ENCODE assay signal across 19 cellular contexts in genomic region chr20:59388402-59388801, GRCh38.
DNase-seq lines count a peak whose midpoint lies in the region; FAIRE-seq and TF ChIP-seq lines count a peak whose summit lies in the region.
"Had no signal": no experiment of that assay in that cellular context is flagged by ENCODE, and none has a peak within 500 bp of the region (broad histone marks: within the 10 kb centered on the region; RNA-seq: fewer than 3 reads in every experiment).

No MANE protein-coding gene starts in this region.

- TF ChIP-seq CTCF in H1 (IDR thresholded peaks at IDR 0.05; ENCODE audit: control extremely low read depth in 1 of 3, insufficient read depth in 1 of 3, low read depth in 1 of 3, low read length in 3 of 3), result no peak
- no peak for TF ChIP-seq CTCF in HFFc6 (IDR thresholded peaks at IDR 0.05)

- H2AK5ac ChIP-seq in H1 (ENCODE audit: low read depth, low read length) (no peak overlapping the region), neuronal stem cell (ENCODE audit: low read depth, low read length) (peak overlapping the region; percentile 6)

- FAIRE-seq in HTR-8/SVneo (lab: Jason Lieb, UNC), result peak; percentile 51
- no peak for FAIRE-seq in H1 (lab: Jason Lieb, UNC)
- FAIRE-seq: A204.1, G401.6, GM12892, GM19239 had no signal

- no peaks in the 10 kb centered on the region; a peak in 1 of 4 replicates for H3K9me3 ChIP-seq in H1 (ENCODE audit: insufficient read depth in 2 of 2, low read depth in 1 of 2, low read length in 1 of 2)
- no peaks in the 10 kb centered on the region for H3K9me3 ChIP-seq in neuronal stem cell (replicated peaks in 1 of 2; ENCODE audit: control insufficient read depth in 2 of 2, insufficient read depth in 1 of 2, low read depth in 1 of 2, low read length in 2 of 2)
- H3K9me3 ChIP-seq: BLaER1 treated with 17β-estradiol and CSF1 and Interleukin-3, amounts not matched to agents 10 nM and 100 nM had no signal

- H3K4me3 Mint-ChIP-seq in HFFc6, result no peak overlapping the region
- H3K4me3 Mint-ChIP-seq: B cell; CD14-positive monocyte; CD4-positive, alpha-beta T cell; H9 had no signal

- peaks cover 8% of the 10 kb centered on the region; the same call in 1 of the 2 replicates for H3K23me2 ChIP-seq in H1 (ENCODE audit: low read depth, low read length)

- H3K56ac ChIP-seq in H1 (replicated peaks; ENCODE audit: insufficient read length, low read depth, low read length), result no peak overlapping the region

- H2BK12ac ChIP-seq in H1 (ENCODE audit: low read depth, low read length), result 0 out of 2 replicates have a peak overlapping the region, but pooled peaks have one; percentile 17
- no peak overlapping the region for H2BK12ac ChIP-seq in neuronal stem cell (ENCODE audit: low read length)

- H4K8ac ChIP-seq in H1 (ENCODE audit: extremely low read depth, insufficient read depth, low read length), result no peak overlapping the region
- H4K8ac ChIP-seq in neuronal stem cell (ENCODE audit: low read depth, low read length), result no peak overlapping the region

- H3K4me1 Mint-ChIP-seq in HFFc6 (ENCODE audit: low read depth), result no peaks in the 10 kb centered on the region
- H3K4me1 Mint-ChIP-seq: B cell, CD14-positive monocyte had no signal

- POLR2A ChIA-PET in H1 (lab: Charles Lee; ENCODE audit: partially characterized antibody), result no interaction called here

- 83% methylated on average over 4 of the region's 4 CpGs; no CpG with 5 or more reads in 1 of the 2 experiments for WGBS in H1 (ENCODE audit: extremely low coverage in 1 of 2, insufficient coverage in 1 of 2, insufficient read length in 1 of 2, insufficient replicate concordance in 2 of 2, low coverage in 1 of 2, low lambda C conversion rate in 2 of 2, missing lambda C conversion rate in 1 of 2), 2 experiments
- WGBS in neuronal stem cell (ENCODE audit: extremely low coverage in 2 of 2, insufficient read length in 2 of 2, insufficient replicate concordance in 1 of 2), 2 donors, result no CpG with 5 or more reads among the region's 4 CpGs

- H3K4me1 ChIP-seq in H1 (replicated peaks in 1 of 4; ENCODE audit: control insufficient read depth in 3 of 4, insufficient read depth in 4 of 4, low read length in 3 of 4) (peaks cover 0 to 7% (median 2%) of the 10 kb centered on the region in 4 experiments; a peak in 5 of 7 replicates), neuronal stem cell (ENCODE audit: control insufficient read depth in 2 of 2, insufficient read depth in 1 of 2, low read depth in 1 of 2, low read length in 2 of 2) (peaks cover 0 to 21% of the 10 kb centered on the region in 2 donors)

- no peak overlapping the region for H2BK120ac ChIP-seq in H1 (replicated peaks; ENCODE audit: low read depth, low read length)
- no peak overlapping the region for H2BK120ac ChIP-seq in neuronal stem cell (ENCODE audit: low read depth, low read length)

- H3K79me1 ChIP-seq in H1 (ENCODE audit: low read depth, low read length), result no peaks in the 10 kb centered on the region
- H3K79me1 ChIP-seq in neuronal stem cell (ENCODE audit: low read depth, low read length), result no peaks in the 10 kb centered on the region

- H3K36me3 Mint-ChIP-seq in HFFc6 (ENCODE audit: low read depth), result no peaks in the 10 kb centered on the region
- H3K36me3 Mint-ChIP-seq: CD14-positive monocyte had no signal

- H3K27me3 ChIP-seq in H1 (replicated peaks in 1 of 4; ENCODE audit: control insufficient read depth in 3 of 4, extremely low read depth in 1 of 4, insufficient read depth in 3 of 4, low read length in 3 of 4) (0 out of 7 replicates have a peak, but pooled peaks cover 0 to 3% (median 0%) of the 10 kb centered on the region in 4 experiments), neuronal stem cell (ENCODE audit: control insufficient read depth in 3 of 3, insufficient read depth in 3 of 3, low read depth in 1 of 3, low read length in 3 of 3) (no peaks in the 10 kb centered on the region)

- H2BK20ac ChIP-seq in H1 (ENCODE audit: low read length), result 0 out of 2 replicates have a peak overlapping the region, but pooled peaks have one; percentile 18

- no peaks in the 10 kb centered on the region for H4K20me1 ChIP-seq in H1 (replicated peaks in 1 of 2; ENCODE audit: control insufficient read depth in 1 of 2, insufficient read depth in 2 of 2, low read length in 2 of 2)

- H3K9me3 Mint-ChIP-seq in HFFc6, result peaks cover 26% of the 10 kb centered on the region
- H3K9me3 Mint-ChIP-seq: CD4-positive, alpha-beta T cell had no signal

- CTCF ChIA-PET in H1 (lab: Charles Lee; ENCODE audit: partially characterized antibody), result interaction anchor here (1.5 to 1.7 kb wide), 2 partner anchors 16 to 181 kb away, joined by 5 to 6 read pairs; no protein-coding TSS in a partner anchor

- no peak overlapping the region for H2AFZ ChIP-seq in H1 (ENCODE audit: low read length)
- no peak overlapping the region for H2AFZ ChIP-seq in neuronal stem cell (ENCODE audit: low read length)
- H2AFZ ChIP-seq: GM23248 had no signal

- H3K14ac ChIP-seq in H1 (ENCODE audit: insufficient read length), result no peak overlapping the region
- H3K14ac ChIP-seq in neuronal stem cell (ENCODE audit: low read length), result peak overlapping the region; percentile 15

- no peak overlapping the region for H2BK15ac ChIP-seq in H1 (ENCODE audit: low read length)
- no peak overlapping the region for H2BK15ac ChIP-seq in neuronal stem cell (ENCODE audit: low read length)

- TF ChIP-seq POLR2A in H1 (IDR thresholded peaks at IDR 0.05; ENCODE audit: control extremely low read depth in 1 of 2, low read depth in 2 of 2, low read length in 2 of 2), result no peak

- H2BK5ac ChIP-seq in H1 (ENCODE audit: low read depth, low read length) (no peak overlapping the region), neuronal stem cell (ENCODE audit: low read length) (no peak overlapping the region)

- H3K18ac ChIP-seq in H1 (ENCODE audit: extremely low read depth, low read length), result no peak overlapping the region
- no peak overlapping the region for H3K18ac ChIP-seq in neuronal stem cell (ENCODE audit: low read length)

- H3K9ac ChIP-seq in H1 (replicated peaks in 1 of 4; ENCODE audit: extremely low read depth in 1 of 4, low read depth in 3 of 4, low read length in 3 of 4), result no peak overlapping the region
- H3K9ac ChIP-seq in neuronal stem cell (ENCODE audit: low read depth, low read length, poor library complexity), result no peak overlapping the region
- H3K9ac ChIP-seq: BLaER1 treated with 17β-estradiol and CSF1 and Interleukin-3, amounts not matched to agents 10 nM and 100 nM; GM23248 had no signal

- H3K4me2 ChIP-seq in H1 (ENCODE audit: insufficient read depth in 1 of 2, low read depth in 2 of 2, low read length in 2 of 2) (no peak overlapping the region), neuronal stem cell (ENCODE audit: insufficient read depth, low read length, poor library complexity, severe bottlenecking) (no peak overlapping the region)

- no peak for TF ChIP-seq RAD21 in H1 (IDR thresholded peaks at IDR 0.05 in 1 of 2, conservative IDR thresholded peaks at IDR 0.05 in 1 of 2; ENCODE audit: low read depth in 2 of 2, low read length in 2 of 2)

- H4K91ac ChIP-seq in H1 (replicated peaks; ENCODE audit: insufficient read length, low read length), result no peak overlapping the region
- H4K91ac ChIP-seq in neuronal stem cell (ENCODE audit: low read depth, low read length, poor library complexity), result no peak overlapping the region

- H3K23ac ChIP-seq in H1 (ENCODE audit: insufficient read length) (no peak overlapping the region), neuronal stem cell (ENCODE audit: low read depth, low read length, poor library complexity) (no peak overlapping the region)

- H4K5ac ChIP-seq in H1 (ENCODE audit: insufficient read length, low read depth, low read length), result no peak overlapping the region

- no peak overlapping the region for H3K4me3 ChIP-seq in H1 (ENCODE audit: extremely low read depth in 1 of 4, insufficient read depth in 2 of 4, low read depth in 3 of 4, low read length in 4 of 4)
- no peak overlapping the region for H3K4me3 ChIP-seq in neuronal stem cell (ENCODE audit: low read length in 2 of 2)
- H3K4me3 ChIP-seq: BLaER1 treated with 17β-estradiol and CSF1 and Interleukin-3, amounts not matched to agents 10 nM and 100 nM; GM23248 had no signal

- peaks cover 1% of the 10 kb centered on the region; the same call in 1 of the 2 replicates for H3K27me3 Mint-ChIP-seq in HFFc6 (ENCODE audit: insufficient read depth)
- H3K27me3 Mint-ChIP-seq: CD4-positive, alpha-beta T cell had no signal

- H3K27ac ChIP-seq in H1 (ENCODE audit: low read depth, low read length) (no peak overlapping the region), neuronal stem cell (replicated peaks; ENCODE audit: low read length) (no peak overlapping the region)
- H3K27ac ChIP-seq: BLaER1 treated with 17β-estradiol and CSF1 and Interleukin-3, amounts not matched to agents 10 nM and 100 nM; GM23248 had no signal

- no peaks in the 10 kb centered on the region for H3K79me2 ChIP-seq in H1 (ENCODE audit: control insufficient read depth in 1 of 2, insufficient read depth in 2 of 2, low read length in 2 of 2)

- no peaks in the 10 kb centered on the region for H3K36me3 ChIP-seq in H1 (ENCODE audit: control insufficient read depth in 2 of 4, insufficient read depth in 4 of 4, low read length in 3 of 4)
- no peaks in the 10 kb centered on the region for H3K36me3 ChIP-seq in neuronal stem cell (replicated peaks in 1 of 2; ENCODE audit: control insufficient read depth in 2 of 2, insufficient read depth in 2 of 2, low read length in 2 of 2)
- H3K36me3 ChIP-seq: BLaER1 treated with 17β-estradiol and CSF1 and Interleukin-3, amounts not matched to agents 10 nM and 100 nM had no signal

- DNase-seq in HTR-8/SVneo (ENCODE audit: insufficient read length, low spot score), result no peak
- no peak for DNase-seq in H1 (ENCODE audit: low read depth in 1 of 2, low spot score in 2 of 2)
- DNase-seq in neuronal stem cell (ENCODE audit: low spot score), result no peak
- no peak for DNase-seq in 8988T
- DNase-seq in posterior vena cava (ENCODE audit: low spot score), result no peak
- no peak for DNase-seq in HFFc6
- DNase-seq: CD4-positive, alpha-beta T cell; COR-L47; DMS153; DND-41; GM23248; H9 had no signal

- intact Hi-C loops in posterior vena cava (cut with DNase I), result no loop called here

- H3K4ac ChIP-seq in H1 (replicated peaks; ENCODE audit: insufficient read length, low read depth, low read length), result no peak overlapping the region
- H3K4ac ChIP-seq in neuronal stem cell (ENCODE audit: low read length), result no peak overlapping the region

- no peak for TF ChIP-seq EP300 in H1 (IDR thresholded peaks at IDR 0.05; ENCODE audit: borderline replicate concordance in 1 of 2, low read depth in 2 of 2, low read length in 2 of 2)

- no peak overlapping the region for H3K27ac Mint-ChIP-seq in HFFc6
- H3K27ac Mint-ChIP-seq: B cell; CD14-positive monocyte; CD4-positive, alpha-beta T cell; H9 had no signal

TF ChIP-seq in H1, 55 proteins besides CTCF, POLR2A, EP300 and RAD21 (continues in another document):
- TF ChIP-seq HDAC6 (IDR thresholded peaks at IDR 0.05; ENCODE audit: low read depth, low read length) (no peak), BCL11A (IDR thresholded peaks at IDR 0.05; ENCODE audit: low read depth in 2 of 2, low read length in 2 of 2) (no peak), RNF2 (IDR thresholded peaks at IDR 0.05; ENCODE audit: borderline replicate concordance, low read depth, low read length, missing control alignments, poor library complexity, severe bottlenecking) (no peak)
